ENCODE assay signal across 1 cellular context in genomic region chr1:109099871-109100757, GRCh38.
TF ChIP-seq lines count a peak whose summit lies in the region.

No MANE protein-coding gene starts in this region.

TF ChIP-seq in SK-N-SH, 30 proteins besides CTCF, POLR2A, EP300 and RAD21 (continued from another document):
- TF ChIP-seq ZBTB33 (IDR thresholded peaks at IDR 0.05; ENCODE audit: borderline replicate concordance, low read depth) (peak; percentile 53; the same call in 1 of the 2 replicates), SIN3A (IDR thresholded peaks at IDR 0.05; ENCODE audit: borderline replicate concordance, low read depth, low read length) (peak; percentile 96; the same call in 1 of the 2 replicates), RCOR1 (IDR thresholded peaks at IDR 0.05; ENCODE audit: low read length) (peak; percentile 79; the same call in 1 of the 2 replicates), GABPA (IDR thresholded peaks at IDR 0.05; ENCODE audit: low read depth) (peak; percentile 78), RFX5 (IDR thresholded peaks at IDR 0.05; ENCODE audit: low read length) (0 out of 2 replicates have a peak, but pooled peaks have one; percentile 60), POLR2AphosphoS5 (IDR thresholded peaks at IDR 0.05; ENCODE audit: low read depth, low read length) (peak; percentile 100), MXI1 (IDR thresholded peaks at IDR 0.05; ENCODE audit: low read depth, low read length) (peak; percentile 85), FOSL2 (IDR thresholded peaks at IDR 0.05; ENCODE audit: borderline replicate concordance, low read depth) (no peak), USF2 (IDR thresholded peaks at IDR 0.05; ENCODE audit: borderline replicate concordance, low read depth, low read length) (no peak), FOXM1 (IDR thresholded peaks at IDR 0.05; ENCODE audit: low read depth) (no peak), MEF2A (IDR thresholded peaks at IDR 0.05; ENCODE audit: borderline replicate concordance, low read depth) (no peak), USF1 (IDR thresholded peaks at IDR 0.05; ENCODE audit: borderline replicate concordance, low read depth) (no peak), PBX3 (IDR thresholded peaks at IDR 0.05) (peak; percentile 28; the same call in 1 of the 2 replicates), TAF1 (IDR thresholded peaks at IDR 0.05; ENCODE audit: borderline replicate concordance, low read depth, low read length) (peak; percentile 97), TCF12 (IDR thresholded peaks at IDR 0.05) (peak; percentile 37; the same call in 1 of the 2 replicates), YY1 (IDR thresholded peaks at IDR 0.05; ENCODE audit: low read depth) (no peak), CHD2 (IDR thresholded peaks at IDR 0.05; ENCODE audit: low read length, partially characterized antibody) (peak; percentile 70), JUND (IDR thresholded peaks at IDR 0.05) (no peak), NRF1 (IDR thresholded peaks at IDR 0.05; ENCODE audit: low read depth, low read length) (no peak), EZH2phosphoT487 (IDR thresholded peaks at IDR 0.05; ENCODE audit: borderline replicate concordance, low read depth) (no peak), RXRA (IDR thresholded peaks at IDR 0.05; ENCODE audit: borderline replicate concordance, low read depth) (no peak), FOXJ3 (CRISPR knock-in tag; IDR thresholded peaks at IDR 0.05) (peak; percentile 69; the same call in 1 of the 2 replicates), SMC3 (IDR thresholded peaks at IDR 0.05; ENCODE audit: low read depth, low read length) (peak; percentile 63)
